8 cellular contexts compared by ENCODE assay signal in the genomic region with DNA sequence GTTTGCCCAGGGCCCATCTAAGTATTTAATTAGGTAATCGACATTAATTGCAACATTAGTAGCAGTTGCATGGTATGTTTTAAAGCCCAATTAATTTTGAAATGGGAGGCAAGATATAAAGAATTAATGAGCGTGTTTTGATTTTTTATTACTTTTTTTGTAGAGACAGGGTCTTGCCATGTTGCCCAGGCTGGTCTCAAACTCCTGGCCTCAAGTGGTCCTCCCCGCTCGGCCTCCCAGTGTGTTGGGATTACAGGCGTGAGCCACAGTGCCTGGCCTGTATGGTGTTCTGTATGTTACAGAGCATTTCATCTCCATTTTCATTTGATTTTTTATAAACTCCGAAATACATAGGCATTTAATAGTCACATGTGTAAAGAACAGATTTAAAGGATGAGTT. TPM values are rescaled to one million over a fixed set of nuclear protein-coding genes. Genes with fewer than 3 reads are reported as not detected.
DNase-seq lines count a peak whose midpoint lies in the region; ATAC-seq and TF ChIP-seq lines count a peak whose summit lies in the region.

No MANE protein-coding gene starts in this region.

- H3K4me3 ChIP-seq in ascending aorta, result peak overlapping the region; percentile 80 to 98
- peak overlapping the region; percentile 81 to 97 (median 96) for H3K4me3 ChIP-seq in right lobe of liver
- H3K4me3 ChIP-seq in thyroid gland (replicated peaks in 1 of 3), result peak overlapping the region; percentile 80 to 99 (median 95)

- no peak for DNase-seq in activated T-cell treated with anti-CD3 and anti-CD28 coated beads, Interleukin-2, amount 50 U/mL, for 24 hours
- no peak for DNase-seq in activated T-cell treated with anti-CD3 and anti-CD28 coated beads, Interleukin-2, amount 50 U/mL, for 1 hour
- DNase-seq in ascending aorta (ENCODE audit: low spot score in 2 of 2), result no peak
- DNase-seq in right lobe of liver, result no peak
- no peak for DNase-seq in thyroid gland
- no peak for DNase-seq in GM03348 (ENCODE audit: low spot score)
- no peak for DNase-seq in NCI-H82 (lab: John Stamatoyannopoulos, UW)

- H3K9me3 ChIP-seq in ascending aorta, result peaks cover 0 to 4% of the 10 kb centered on the region in 2 donors
- H3K9me3 ChIP-seq in right lobe of liver, result no peaks in the 10 kb centered on the region
- H3K9me3 ChIP-seq in thyroid gland, result no peaks in the 10 kb centered on the region

- peaks cover 45% of the 10 kb centered on the region for H3K4me1 Mint-ChIP-seq in activated T-cell treated with anti-CD3 and anti-CD28 coated beads, Interleukin-2, amount 50 U/mL, for 24 hours (ENCODE audit: low read depth)

- 39% methylated on average over 6 of the region's 6 CpGs for WGBS in right lobe of liver (ENCODE audit: insufficient coverage, low coverage, low lambda C conversion rate, missing lambda C conversion rate)
- 56 to 64% methylated on average over 6 of the region's 6 CpGs for WGBS in thyroid gland, 2 donors

- intact Hi-C loops in ascending aorta (cut with DNase I), result loop anchor here (1.0 to 10.0 kb wide), 4 partner anchors 47 to 1283 kb away; a partner anchor contains a TSS
- intact Hi-C loops in right lobe of liver (cut with DNase I), result no loop called here
- intact Hi-C loops in thyroid gland (cut with DNase I), result no loop called here

- TF ChIP-seq CTCF in ascending aorta (IDR thresholded peaks at IDR 0.05) (no peak), right lobe of liver (IDR thresholded peaks at IDR 0.05) (no peak), thyroid gland (IDR thresholded peaks at IDR 0.05) (no peak)

- H3K27ac ChIP-seq in ascending aorta (peak overlapping the region; percentile 85 to 93), right lobe of liver (peak overlapping the region; percentile 80 to 90 (median 86)), thyroid gland (peak overlapping the region in 2 of 3 donors; percentile 76)

- H3K27ac Mint-ChIP-seq in activated T-cell treated with anti-CD3 and anti-CD28 coated beads, Interleukin-2, amount 50 U/mL, for 24 hours, result peak overlapping the region; percentile 95

- H3K36me3 ChIP-seq in ascending aorta (peaks cover 17 to 23% of the 10 kb centered on the region in 2 donors), right lobe of liver (peaks cover 0 to 5% (median 0%) of the 10 kb centered on the region in 4 donors), thyroid gland (peaks cover 0 to 9% of the 10 kb centered on the region in 2 donors)

- TF ChIP-seq POLR2A in right lobe of liver (IDR thresholded peaks at IDR 0.05) (no peak), thyroid gland (IDR thresholded peaks at IDR 0.05) (no peak)

- H3K27me3 ChIP-seq in ascending aorta, result no peaks in the 10 kb centered on the region
- H3K27me3 ChIP-seq in right lobe of liver, result no peaks in the 10 kb centered on the region
- no peaks in the 10 kb centered on the region for H3K27me3 ChIP-seq in thyroid gland

- peak overlapping the region; percentile 96 for H3K4me3 Mint-ChIP-seq in activated T-cell treated with anti-CD3 and anti-CD28 coated beads, Interleukin-2, amount 50 U/mL, for 24 hours

- H3K27me3 Mint-ChIP-seq in activated T-cell treated with anti-CD3 and anti-CD28 coated beads, Interleukin-2, amount 50 U/mL, for 24 hours, result no peaks in the 10 kb centered on the region

- peaks cover 20% of the 10 kb centered on the region for H3K9me3 Mint-ChIP-seq in activated T-cell treated with anti-CD3 and anti-CD28 coated beads, Interleukin-2, amount 50 U/mL, for 24 hours

- peaks cover 0 to 20% of the 10 kb centered on the region in 2 donors for H3K4me1 ChIP-seq in ascending aorta
- peaks cover 0 to 38% (median 10%) of the 10 kb centered on the region in 4 donors for H3K4me1 ChIP-seq in right lobe of liver
- H3K4me1 ChIP-seq in thyroid gland, result peaks cover 13 to 15% of the 10 kb centered on the region in 2 donors

- H3K36me3 Mint-ChIP-seq in activated T-cell treated with anti-CD3 and anti-CD28 coated beads, Interleukin-2, amount 50 U/mL, for 24 hours (ENCODE audit: low read depth), result peaks cover 34% of the 10 kb centered on the region

- no peak for ATAC-seq in right lobe of liver
- ATAC-seq in GM19463 (IDR thresholded peaks at IDR 0.05; ENCODE audit: unreplicated experiment), result no peak

RNA-seq across cellular contexts. Expression of a gene that starts 0.9 kb away (rescaled TPM):
- total RNA-seq in ascending aorta, result 26.3 TPM
- 10 to 100 TPM; 20.0 to 35.6 (median 28.8) TPM for total RNA-seq in right lobe of liver
- 10 to 100 TPM; 54.5 to 58.2 (median 57.6) TPM for total RNA-seq in thyroid gland

RNA-seq across cellular contexts. Expression of a gene that starts 46.5 kb away (rescaled TPM):
- total RNA-seq in ascending aorta, result 76.7 TPM
- 100 to 1,000 TPM in 1 of 6 experiments, 10 to 100 TPM in 5; 39.6 to 111 (median 49.3) TPM for total RNA-seq in right lobe of liver
- 100 to 1,000 TPM; 226 to 405 (median 297) TPM for total RNA-seq in thyroid gland
